Comparison of ENCODE assay signal across 16 cellular contexts in the genomic region with DNA sequence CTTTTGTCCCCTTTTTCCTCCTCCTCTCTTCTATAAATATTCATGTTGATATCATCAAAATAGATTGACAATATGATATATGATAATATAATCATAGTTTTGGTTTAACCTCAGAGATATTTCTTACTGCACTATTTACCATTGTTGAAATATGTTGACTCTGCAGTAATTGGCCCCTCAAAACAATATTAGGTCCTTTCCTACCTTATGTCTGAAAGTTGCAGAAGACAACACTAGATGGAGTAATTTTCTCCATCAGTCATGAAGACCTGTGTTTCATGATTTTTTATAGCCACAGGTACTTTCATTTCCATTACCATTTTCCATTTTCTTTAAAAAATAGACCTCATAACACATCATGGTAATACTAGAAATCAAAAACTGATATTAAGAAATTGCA.
"Had no signal": no experiment of that assay in that cellular context is flagged by ENCODE, and none has a peak within 500 bp of the region (broad histone marks: within the 10 kb centered on the region; RNA-seq: fewer than 3 reads in every experiment).

No MANE protein-coding gene starts in this region.

- H3K36me3 ChIP-seq: lower lobe of right lung, pancreas, stomach, thyroid gland had no signal

- DNase-seq: activated CD4-positive, alpha-beta T cell treated with anti-CD3 and anti-CD28 coated beads for 48 hours; activated naive CD4-positive, alpha-beta T cell treated with Interleukin-2 at 50 U/mL for 16 hours; caudate nucleus; cortex of kidney; effector CD8-positive, alpha-beta T cell; erythroblast; hypothalamus; kidney glomerular epithelial cell; lower lobe of right lung; midbrain; pancreas; small intestine; stomach; thyroid gland had no signal

- H3K9me3 ChIP-seq: lower lobe of right lung, pancreas, stomach, thyroid gland had no signal

- H3K27me3 ChIP-seq: pancreas, stomach, thyroid gland had no signal

- H3K4me3 ChIP-seq: lower lobe of right lung, pancreas, stomach, thyroid gland had no signal

- H3K36me3 Mint-ChIP-seq: WTC11 had no signal

- H3K4me3 Mint-ChIP-seq: activated T-helper 1 cell treated with anti-CD3 and anti-CD28 coated beads, Interleukin-12 subunit alpha, Interleukin-12 subunit beta, Interleukin-2, Interleukin-4 antibody, amounts not matched to agents 30 ng/mL and 10 ng/mL and 1 ng/mL, durations not matched to agents 14 hours and 24 hours and 36 hours; WTC11 had no signal

- H3K4me1 ChIP-seq: lower lobe of right lung, pancreas, stomach, thyroid gland had no signal

- H3K27ac ChIP-seq: lower lobe of right lung, pancreas, stomach, thyroid gland had no signal

- H3K9me3 Mint-ChIP-seq: activated T-helper 1 cell treated with anti-CD3 and anti-CD28 coated beads, Interleukin-12 subunit alpha, Interleukin-12 subunit beta, Interleukin-2, Interleukin-4 antibody, amounts not matched to agents 30 ng/mL and 10 ng/mL and 1 ng/mL, durations not matched to agents 14 hours and 24 hours and 36 hours; WTC11 had no signal

- ATAC-seq: lower lobe of right lung, pancreas, WTC11 had no signal

- H3K27ac Mint-ChIP-seq: activated T-helper 1 cell treated with anti-CD3 and anti-CD28 coated beads, Interleukin-12 subunit alpha, Interleukin-12 subunit beta, Interleukin-2, Interleukin-4 antibody, amounts not matched to agents 30 ng/mL and 10 ng/mL and 1 ng/mL, durations not matched to agents 14 hours and 24 hours and 36 hours; WTC11 had no signal
